In the genomic region with DNA sequence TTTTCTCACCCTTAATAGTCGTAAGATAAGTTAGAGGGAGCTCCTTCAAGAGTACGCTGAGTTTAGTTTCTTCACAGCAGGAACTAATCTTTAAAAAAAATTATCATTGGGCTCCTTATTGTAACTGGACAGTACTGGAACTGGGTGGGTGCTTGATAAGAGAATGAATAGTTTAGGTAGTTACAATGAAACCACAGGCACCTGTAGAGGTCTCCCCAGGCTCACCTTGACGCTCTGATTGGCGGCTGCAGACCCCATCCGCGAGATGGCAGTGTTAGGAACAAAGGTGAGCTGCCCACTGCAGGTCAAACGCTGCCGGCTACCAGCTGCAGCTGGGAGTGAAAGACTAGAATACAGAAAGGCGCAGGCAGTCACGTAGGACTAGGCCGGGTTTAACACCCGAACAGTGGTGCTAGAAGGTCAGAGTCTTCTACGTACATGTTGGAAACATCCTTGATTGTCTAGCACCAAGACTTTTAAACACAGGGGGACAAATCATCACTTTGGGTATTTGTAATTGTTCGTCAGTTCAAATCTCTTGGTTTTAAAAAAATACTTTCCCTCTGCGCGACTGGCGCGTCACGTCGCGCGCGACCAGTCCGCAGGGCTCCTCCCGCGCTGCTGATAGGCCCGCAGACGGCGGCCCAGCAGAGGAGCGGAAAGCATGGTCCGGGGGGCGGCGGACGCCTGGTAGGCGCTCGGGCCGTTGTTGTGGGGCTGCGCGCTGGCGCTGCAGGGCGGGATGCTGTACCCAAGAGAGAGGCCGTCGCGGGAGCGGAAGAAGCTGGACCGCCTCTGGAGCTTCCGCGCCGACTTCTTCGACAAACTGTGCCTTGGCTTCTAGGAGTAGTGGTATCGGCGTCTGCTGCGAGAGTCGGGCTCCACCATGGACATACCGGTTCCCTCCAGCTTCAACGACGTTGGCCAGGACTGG, we compare ENCODE assay signal across 1 cellular context.
TF ChIP-seq lines count a peak whose summit lies in the region.

No MANE protein-coding gene starts in this region.

TF ChIP-seq in HepG2, 621 proteins besides CTCF, POLR2A, EP300 and RAD21 (continued from another document and continues in another):
- TF ChIP-seq, protein P1, sequence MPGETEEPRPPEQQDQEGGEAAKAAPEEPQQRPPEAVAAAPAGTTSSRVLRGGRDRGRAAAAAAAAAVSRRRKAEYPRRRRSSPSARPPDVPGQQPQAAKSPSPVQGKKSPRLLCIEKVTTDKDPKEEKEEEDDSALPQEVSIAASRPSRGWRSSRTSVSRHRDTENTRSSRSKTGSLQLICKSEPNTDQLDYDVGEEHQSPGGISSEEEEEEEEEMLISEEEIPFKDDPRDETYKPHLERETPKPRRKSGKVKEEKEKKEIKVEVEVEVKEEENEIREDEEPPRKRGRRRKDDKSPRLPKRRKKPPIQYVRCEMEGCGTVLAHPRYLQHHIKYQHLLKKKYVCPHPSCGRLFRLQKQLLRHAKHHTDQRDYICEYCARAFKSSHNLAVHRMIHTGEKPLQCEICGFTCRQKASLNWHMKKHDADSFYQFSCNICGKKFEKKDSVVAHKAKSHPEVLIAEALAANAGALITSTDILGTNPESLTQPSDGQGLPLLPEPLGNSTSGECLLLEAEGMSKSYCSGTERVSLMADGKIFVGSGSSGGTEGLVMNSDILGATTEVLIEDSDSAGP (CRISPR knock-in tag; IDR thresholded peaks at IDR 0.05; ENCODE audit: borderline replicate concordance) = peak; percentile 53; the same call in 1 of the 2 replicates
- TF ChIP-seq ZBTB38 (CRISPR knock-in tag; IDR thresholded peaks at IDR 0.05) (no peak), KLF13 (CRISPR knock-in tag; IDR thresholded peaks at IDR 0.05) (no peak), THYN1 (CRISPR knock-in tag; IDR thresholded peaks at IDR 0.05; ENCODE audit: borderline replicate concordance, low read depth) (no peak), ZNF264 (CRISPR knock-in tag; IDR thresholded peaks at IDR 0.05) (0 out of 2 replicates have a peak, but pooled peaks have one; percentile 21), MAFK (conservative IDR thresholded peaks at IDR 0.05 in 1 of 2, IDR thresholded peaks at IDR 0.05 in 1 of 2; ENCODE audit: low read length in 2 of 2) (no peak), CBX1 (IDR thresholded peaks at IDR 0.05; ENCODE audit: low read depth) (no peak), MZF1 (CRISPR knock-in tag; IDR thresholded peaks at IDR 0.05; ENCODE audit: borderline replicate concordance) (no peak), YEATS4 (CRISPR knock-in tag; IDR thresholded peaks at IDR 0.05; ENCODE audit: borderline replicate concordance) (peak; percentile 53; the same call in 1 of the 2 replicates), SPEN (CRISPR knock-in tag; IDR thresholded peaks at IDR 0.05; ENCODE audit: low read depth) (peak; percentile 75), NR2F6 (IDR thresholded peaks at IDR 0.05) (peak; percentile 42), NR2F6 (CRISPR knock-in tag; IDR thresholded peaks at IDR 0.05) (peak; percentile 48), NFE2L1 (CRISPR knock-in tag; IDR thresholded peaks at IDR 0.05; ENCODE audit: borderline replicate concordance) (no peak), SOX6 (IDR thresholded peaks at IDR 0.05) (no peak), SOX6 (CRISPR knock-in tag; IDR thresholded peaks at IDR 0.05) (peak; percentile 26; the same call in 1 of the 2 replicates), YEATS2 (CRISPR knock-in tag; IDR thresholded peaks at IDR 0.05; ENCODE audit: borderline replicate concordance) (peak; percentile 12; the same call in 1 of the 2 replicates), HMGA1 (CRISPR knock-in tag; conservative IDR thresholded peaks at IDR 0.05) (no peak), SNRNP70 (IDR thresholded peaks at IDR 0.05; ENCODE audit: low read depth, low read length) (no peak), KDM1A (CRISPR knock-in tag; IDR thresholded peaks at IDR 0.05) (no peak), FIP1L1 (IDR thresholded peaks at IDR 0.05; ENCODE audit: borderline replicate concordance, insufficient read depth, low read depth, low read length) (no peak), NFYC (CRISPR knock-in tag; IDR thresholded peaks at IDR 0.05) (peak; percentile 26), ZFYVE20 (CRISPR knock-in tag; IDR thresholded peaks at IDR 0.05; ENCODE audit: borderline replicate concordance, low read depth) (no peak), TP53 (CRISPR knock-in tag; conservative IDR thresholded peaks at IDR 0.05) (no peak), ZNF382 (CRISPR knock-in tag; IDR thresholded peaks at IDR 0.05; ENCODE audit: borderline replicate concordance) (no peak), HHEX (CRISPR knock-in tag; IDR thresholded peaks at IDR 0.05) (no peak), ZNF274 (CRISPR knock-in tag; IDR thresholded peaks at IDR 0.05) (peak; percentile 85), GFI1 (CRISPR knock-in tag; IDR thresholded peaks at IDR 0.05; ENCODE audit: borderline replicate concordance) (no peak), FOXP1 (IDR thresholded peaks at IDR 0.05) (no peak), FOXP1 (CRISPR knock-in tag; IDR thresholded peaks at IDR 0.05) (no peak), KDM3A (CRISPR knock-in tag; IDR thresholded peaks at IDR 0.05; ENCODE audit: low read depth) (peak; percentile 41; the same call in 1 of the 2 replicates), ZNF546 (CRISPR knock-in tag; conservative IDR thresholded peaks at IDR 0.05) (peak; percentile 78; the same call in 1 of the 2 replicates)
- TF ChIP-seq, protein P2, sequence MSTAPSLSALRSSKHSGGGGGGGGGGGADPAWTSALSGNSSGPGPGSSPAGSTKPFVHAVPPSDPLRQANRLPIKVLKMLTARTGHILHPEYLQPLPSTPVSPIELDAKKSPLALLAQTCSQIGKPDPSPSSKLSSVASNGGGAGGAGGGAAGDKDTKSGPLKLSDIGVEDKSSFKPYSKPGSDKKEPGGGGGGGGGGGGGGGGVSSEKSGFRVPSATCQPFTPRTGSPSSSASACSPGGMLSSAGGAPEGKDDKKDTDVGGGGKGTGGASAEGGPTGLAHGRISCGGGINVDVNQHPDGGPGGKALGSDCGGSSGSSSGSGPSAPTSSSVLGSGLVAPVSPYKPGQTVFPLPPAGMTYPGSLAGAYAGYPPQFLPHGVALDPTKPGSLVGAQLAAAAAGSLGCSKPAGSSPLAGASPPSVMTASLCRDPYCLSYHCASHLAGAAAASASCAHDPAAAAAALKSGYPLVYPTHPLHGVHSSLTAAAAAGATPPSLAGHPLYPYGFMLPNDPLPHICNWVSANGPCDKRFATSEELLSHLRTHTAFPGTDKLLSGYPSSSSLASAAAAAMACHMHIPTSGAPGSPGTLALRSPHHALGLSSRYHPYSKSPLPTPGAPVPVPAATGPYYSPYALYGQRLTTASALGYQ (CRISPR knock-in tag; IDR thresholded peaks at IDR 0.05) = 0 out of 2 replicates have a peak, but pooled peaks have one; percentile 34
- TF ChIP-seq, protein P3, sequence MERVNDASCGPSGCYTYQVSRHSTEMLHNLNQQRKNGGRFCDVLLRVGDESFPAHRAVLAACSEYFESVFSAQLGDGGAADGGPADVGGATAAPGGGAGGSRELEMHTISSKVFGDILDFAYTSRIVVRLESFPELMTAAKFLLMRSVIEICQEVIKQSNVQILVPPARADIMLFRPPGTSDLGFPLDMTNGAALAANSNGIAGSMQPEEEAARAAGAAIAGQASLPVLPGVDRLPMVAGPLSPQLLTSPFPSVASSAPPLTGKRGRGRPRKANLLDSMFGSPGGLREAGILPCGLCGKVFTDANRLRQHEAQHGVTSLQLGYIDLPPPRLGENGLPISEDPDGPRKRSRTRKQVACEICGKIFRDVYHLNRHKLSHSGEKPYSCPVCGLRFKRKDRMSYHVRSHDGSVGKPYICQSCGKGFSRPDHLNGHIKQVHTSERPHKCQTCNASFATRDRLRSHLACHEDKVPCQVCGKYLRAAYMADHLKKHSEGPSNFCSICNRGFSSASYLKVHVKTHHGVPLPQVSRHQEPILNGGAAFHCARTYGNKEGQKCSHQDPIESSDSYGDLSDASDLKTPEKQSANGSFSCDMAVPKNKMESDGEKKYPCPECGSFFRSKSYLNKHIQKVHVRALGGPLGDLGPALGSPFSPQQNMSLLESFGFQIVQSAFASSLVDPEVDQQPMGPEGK (CRISPR knock-in tag; IDR thresholded peaks at IDR 0.05) = no peak; the same call in 1 of the 2 replicates
- TF ChIP-seq, protein P4, sequence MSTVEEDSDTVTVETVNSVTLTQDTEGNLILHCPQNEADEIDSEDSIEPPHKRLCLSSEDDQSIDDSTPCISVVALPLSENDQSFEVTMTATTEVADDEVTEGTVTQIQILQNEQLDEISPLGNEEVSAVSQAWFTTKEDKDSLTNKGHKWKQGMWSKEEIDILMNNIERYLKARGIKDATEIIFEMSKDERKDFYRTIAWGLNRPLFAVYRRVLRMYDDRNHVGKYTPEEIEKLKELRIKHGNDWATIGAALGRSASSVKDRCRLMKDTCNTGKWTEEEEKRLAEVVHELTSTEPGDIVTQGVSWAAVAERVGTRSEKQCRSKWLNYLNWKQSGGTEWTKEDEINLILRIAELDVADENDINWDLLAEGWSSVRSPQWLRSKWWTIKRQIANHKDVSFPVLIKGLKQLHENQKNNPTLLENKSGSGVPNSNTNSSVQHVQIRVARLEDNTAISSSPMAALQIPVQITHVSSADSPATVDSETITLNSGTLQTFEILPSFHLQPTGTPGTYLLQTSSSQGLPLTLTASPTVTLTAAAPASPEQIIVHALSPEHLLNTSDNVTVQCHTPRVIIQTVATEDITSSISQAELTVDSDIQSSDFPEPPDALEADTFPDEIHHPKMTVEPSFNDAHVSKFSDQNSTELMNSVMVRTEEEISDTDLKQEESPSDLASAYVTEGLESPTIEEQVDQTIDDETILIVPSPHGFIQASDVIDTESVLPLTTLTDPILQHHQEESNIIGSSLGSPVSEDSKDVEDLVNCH (CRISPR knock-in tag; IDR thresholded peaks at IDR 0.05) = no peak
- TF ChIP-seq, protein P5, sequence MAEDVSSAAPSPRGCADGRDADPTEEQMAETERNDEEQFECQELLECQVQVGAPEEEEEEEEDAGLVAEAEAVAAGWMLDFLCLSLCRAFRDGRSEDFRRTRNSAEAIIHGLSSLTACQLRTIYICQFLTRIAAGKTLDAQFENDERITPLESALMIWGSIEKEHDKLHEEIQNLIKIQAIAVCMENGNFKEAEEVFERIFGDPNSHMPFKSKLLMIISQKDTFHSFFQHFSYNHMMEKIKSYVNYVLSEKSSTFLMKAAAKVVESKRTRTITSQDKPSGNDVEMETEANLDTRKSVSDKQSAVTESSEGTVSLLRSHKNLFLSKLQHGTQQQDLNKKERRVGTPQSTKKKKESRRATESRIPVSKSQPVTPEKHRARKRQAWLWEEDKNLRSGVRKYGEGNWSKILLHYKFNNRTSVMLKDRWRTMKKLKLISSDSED (CRISPR knock-in tag; IDR thresholded peaks at IDR 0.05) = no peak
- TF ChIP-seq, protein P6, sequence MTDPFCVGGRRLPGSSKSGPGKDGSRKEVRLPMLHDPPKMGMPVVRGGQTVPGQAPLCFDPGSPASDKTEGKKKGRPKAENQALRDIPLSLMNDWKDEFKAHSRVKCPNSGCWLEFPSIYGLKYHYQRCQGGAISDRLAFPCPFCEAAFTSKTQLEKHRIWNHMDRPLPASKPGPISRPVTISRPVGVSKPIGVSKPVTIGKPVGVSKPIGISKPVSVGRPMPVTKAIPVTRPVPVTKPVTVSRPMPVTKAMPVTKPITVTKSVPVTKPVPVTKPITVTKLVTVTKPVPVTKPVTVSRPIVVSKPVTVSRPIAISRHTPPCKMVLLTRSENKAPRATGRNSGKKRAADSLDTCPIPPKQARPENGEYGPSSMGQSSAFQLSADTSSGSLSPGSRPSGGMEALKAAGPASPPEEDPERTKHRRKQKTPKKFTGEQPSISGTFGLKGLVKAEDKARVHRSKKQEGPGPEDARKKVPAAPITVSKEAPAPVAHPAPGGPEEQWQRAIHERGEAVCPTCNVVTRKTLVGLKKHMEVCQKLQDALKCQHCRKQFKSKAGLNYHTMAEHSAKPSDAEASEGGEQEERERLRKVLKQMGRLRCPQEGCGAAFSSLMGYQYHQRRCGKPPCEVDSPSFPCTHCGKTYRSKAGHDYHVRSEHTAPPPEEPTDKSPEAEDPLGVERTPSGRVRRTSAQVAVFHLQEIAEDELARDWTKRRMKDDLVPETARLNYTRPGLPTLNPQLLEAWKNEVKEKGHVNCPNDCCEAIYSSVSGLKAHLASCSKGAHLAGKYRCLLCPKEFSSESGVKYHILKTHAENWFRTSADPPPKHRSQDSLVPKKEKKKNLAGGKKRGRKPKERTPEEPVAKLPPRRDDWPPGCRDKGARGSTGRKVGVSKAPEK (CRISPR knock-in tag; IDR thresholded peaks at IDR 0.05; ENCODE audit: borderline replicate concordance) = peak; percentile 52; the same call in 1 of the 2 replicates
- TF ChIP-seq, protein P7, sequence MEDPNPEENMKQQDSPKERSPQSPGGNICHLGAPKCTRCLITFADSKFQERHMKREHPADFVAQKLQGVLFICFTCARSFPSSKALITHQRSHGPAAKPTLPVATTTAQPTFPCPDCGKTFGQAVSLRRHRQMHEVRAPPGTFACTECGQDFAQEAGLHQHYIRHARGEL (CRISPR knock-in tag; IDR thresholded peaks at IDR 0.05) = no peak
- TF ChIP-seq, protein P8, sequence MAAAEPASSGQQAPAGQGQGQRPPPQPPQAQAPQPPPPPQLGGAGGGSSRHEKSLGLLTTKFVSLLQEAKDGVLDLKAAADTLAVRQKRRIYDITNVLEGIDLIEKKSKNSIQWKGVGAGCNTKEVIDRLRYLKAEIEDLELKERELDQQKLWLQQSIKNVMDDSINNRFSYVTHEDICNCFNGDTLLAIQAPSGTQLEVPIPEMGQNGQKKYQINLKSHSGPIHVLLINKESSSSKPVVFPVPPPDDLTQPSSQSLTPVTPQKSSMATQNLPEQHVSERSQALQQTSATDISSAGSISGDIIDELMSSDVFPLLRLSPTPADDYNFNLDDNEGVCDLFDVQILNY (CRISPR knock-in tag; conservative IDR thresholded peaks at IDR 0.05) = no peak
- TF ChIP-seq, protein P9, sequence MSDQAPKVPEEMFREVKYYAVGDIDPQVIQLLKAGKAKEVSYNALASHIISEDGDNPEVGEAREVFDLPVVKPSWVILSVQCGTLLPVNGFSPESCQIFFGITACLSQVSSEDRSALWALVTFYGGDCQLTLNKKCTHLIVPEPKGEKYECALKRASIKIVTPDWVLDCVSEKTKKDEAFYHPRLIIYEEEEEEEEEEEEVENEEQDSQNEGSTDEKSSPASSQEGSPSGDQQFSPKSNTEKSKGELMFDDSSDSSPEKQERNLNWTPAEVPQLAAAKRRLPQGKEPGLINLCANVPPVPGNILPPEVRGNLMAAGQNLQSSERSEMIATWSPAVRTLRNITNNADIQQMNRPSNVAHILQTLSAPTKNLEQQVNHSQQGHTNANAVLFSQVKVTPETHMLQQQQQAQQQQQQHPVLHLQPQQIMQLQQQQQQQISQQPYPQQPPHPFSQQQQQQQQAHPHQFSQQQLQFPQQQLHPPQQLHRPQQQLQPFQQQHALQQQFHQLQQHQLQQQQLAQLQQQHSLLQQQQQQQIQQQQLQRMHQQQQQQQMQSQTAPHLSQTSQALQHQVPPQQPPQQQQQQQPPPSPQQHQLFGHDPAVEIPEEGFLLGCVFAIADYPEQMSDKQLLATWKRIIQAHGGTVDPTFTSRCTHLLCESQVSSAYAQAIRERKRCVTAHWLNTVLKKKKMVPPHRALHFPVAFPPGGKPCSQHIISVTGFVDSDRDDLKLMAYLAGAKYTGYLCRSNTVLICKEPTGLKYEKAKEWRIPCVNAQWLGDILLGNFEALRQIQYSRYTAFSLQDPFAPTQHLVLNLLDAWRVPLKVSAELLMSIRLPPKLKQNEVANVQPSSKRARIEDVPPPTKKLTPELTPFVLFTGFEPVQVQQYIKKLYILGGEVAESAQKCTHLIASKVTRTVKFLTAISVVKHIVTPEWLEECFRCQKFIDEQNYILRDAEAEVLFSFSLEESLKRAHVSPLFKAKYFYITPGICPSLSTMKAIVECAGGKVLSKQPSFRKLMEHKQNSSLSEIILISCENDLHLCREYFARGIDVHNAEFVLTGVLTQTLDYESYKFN (CRISPR knock-in tag; conservative IDR thresholded peaks at IDR 0.05) = no peak; the same call in 1 of the 2 replicates
- TF ChIP-seq, protein P10, sequence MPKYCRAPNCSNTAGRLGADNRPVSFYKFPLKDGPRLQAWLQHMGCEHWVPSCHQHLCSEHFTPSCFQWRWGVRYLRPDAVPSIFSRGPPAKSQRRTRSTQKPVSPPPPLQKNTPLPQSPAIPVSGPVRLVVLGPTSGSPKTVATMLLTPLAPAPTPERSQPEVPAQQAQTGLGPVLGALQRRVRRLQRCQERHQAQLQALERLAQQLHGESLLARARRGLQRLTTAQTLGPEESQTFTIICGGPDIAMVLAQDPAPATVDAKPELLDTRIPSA (CRISPR knock-in tag; IDR thresholded peaks at IDR 0.05; ENCODE audit: borderline replicate concordance) = peak; percentile 52; the same call in 1 of the 2 replicates
